In genomic region chr12:132199526-132200319, GRCh38 we compare ENCODE assay signal across 16 cellular contexts. TPM values are rescaled to one million over a fixed set of nuclear protein-coding genes. Genes with fewer than 3 reads are reported as not detected.
A peak's percentile ranks its signal among the peaks of the same experiment; 100 is the strongest.
DNase-seq lines count a peak whose midpoint lies in the region; ATAC-seq and TF ChIP-seq lines count a peak whose summit lies in the region.
"Had no signal": no experiment of that assay in that cellular context is flagged by ENCODE, and none has a peak within 500 bp of the region (broad histone marks: within the 10 kb centered on the region; RNA-seq: fewer than 3 reads in every experiment).

No MANE protein-coding gene starts in this region.

- 70 to 71% methylated on average over 21 to 22 of the region's 24 CpGs for WGBS in tibial nerve, 2 donors

- ATAC-seq in HG03025 (IDR thresholded peaks at IDR 0.05; ENCODE audit: low FRiP score, unreplicated experiment) = no peak
- ATAC-seq: CD8-positive, alpha-beta T cell had no signal

- TF ChIP-seq EP300 in tibial nerve (IDR thresholded peaks at IDR 0.05) = no peak

- H3K36me3 ChIP-seq in tibial nerve = no peaks in the 10 kb centered on the region
- H3K36me3 ChIP-seq: BLaER1 had no signal

- TF ChIP-seq CTCF in tibial nerve (IDR thresholded peaks at IDR 0.05) = no peak

- H3K4me3 ChIP-seq in tibial nerve = no peak overlapping the region
- H3K4me3 ChIP-seq: BLaER1, GM23248 had no signal

- H3K27me3 ChIP-seq in tibial nerve = peaks cover 0 to 35% of the 10 kb centered on the region in 2 donors

- TF ChIP-seq POLR2A in tibial nerve (IDR thresholded peaks at IDR 0.05) = no peak

- DNase-seq in globus pallidus (ENCODE audit: low spot score) = peak; percentile 41
- peak; percentile 35 for DNase-seq in medulla oblongata (ENCODE audit: extremely low spot score)
- DNase-seq in myocyte (ENCODE audit: low read depth) = peak; percentile 41
- DNase-seq in tibial nerve (ENCODE audit: low spot score in 2 of 2) = no peak
- no peak for DNase-seq in NCI-H82 treated with DMSO at 0.1 percent for 48 hours (lab: John Stamatoyannopoulos, UW; ENCODE audit: unreplicated experiment)
- DNase-seq: Caco-2; CD4-positive, CD25-positive, alpha-beta regulatory T cell; DMS153; DND-41; GM23248; H7; HCEC 1CT had no signal

- H3K27ac ChIP-seq in tibial nerve = no peak overlapping the region
- H3K27ac ChIP-seq: BLaER1, C4-2B, GM23248 had no signal

- peaks cover 0 to under 1% (median 0%) of the 10 kb centered on the region in 4 donors for H3K9me3 ChIP-seq in tibial nerve
- H3K9me3 ChIP-seq: BLaER1, Caco-2 had no signal

- peaks cover 0 to 9% (median under 1%) of the 10 kb centered on the region in 4 donors for H3K4me1 ChIP-seq in tibial nerve
- H3K4me1 ChIP-seq: Caco-2 had no signal

RNA-seq across cellular contexts. Expression of gene NOC4L, which starts 55.5 kb away (rescaled TPM):
- 11.1 and 14.2 TPM in 2 replicates for total RNA-seq in myocyte
- polyA plus RNA-seq in myocyte (2012) = 16.7 TPM
- total RNA-seq in tibial nerve = 10 to 100 TPM in 3 of 4 donors, 1 to 10 TPM in 1; 8.2 to 24.9 (median 17.0) TPM

RNA-seq across cellular contexts. Expression of gene DDX51, which starts 55.6 kb away (rescaled TPM):
- 6.4 and 6.9 TPM in 2 replicates for total RNA-seq in myocyte
- polyA plus RNA-seq in myocyte (2012) = 11.3 TPM
- 10 to 100 TPM; 15.5 to 43.8 (median 28.7) TPM for total RNA-seq in tibial nerve

Comparison
In these comparisons a context has a peak if more than half of its experiments do, and no peak if none do; other contexts are left out.
1. DNase-seq: peak in globus pallidus (single experiment), medulla oblongata (single experiment) and myocyte (single experiment); none in tibial nerve (0 of 2) and NCI-H82 treated with DMSO at 0.1 percent for 48 hours (single experiment).